Comparison of ENCODE assay signal across 18 cellular contexts in the genomic region with DNA sequence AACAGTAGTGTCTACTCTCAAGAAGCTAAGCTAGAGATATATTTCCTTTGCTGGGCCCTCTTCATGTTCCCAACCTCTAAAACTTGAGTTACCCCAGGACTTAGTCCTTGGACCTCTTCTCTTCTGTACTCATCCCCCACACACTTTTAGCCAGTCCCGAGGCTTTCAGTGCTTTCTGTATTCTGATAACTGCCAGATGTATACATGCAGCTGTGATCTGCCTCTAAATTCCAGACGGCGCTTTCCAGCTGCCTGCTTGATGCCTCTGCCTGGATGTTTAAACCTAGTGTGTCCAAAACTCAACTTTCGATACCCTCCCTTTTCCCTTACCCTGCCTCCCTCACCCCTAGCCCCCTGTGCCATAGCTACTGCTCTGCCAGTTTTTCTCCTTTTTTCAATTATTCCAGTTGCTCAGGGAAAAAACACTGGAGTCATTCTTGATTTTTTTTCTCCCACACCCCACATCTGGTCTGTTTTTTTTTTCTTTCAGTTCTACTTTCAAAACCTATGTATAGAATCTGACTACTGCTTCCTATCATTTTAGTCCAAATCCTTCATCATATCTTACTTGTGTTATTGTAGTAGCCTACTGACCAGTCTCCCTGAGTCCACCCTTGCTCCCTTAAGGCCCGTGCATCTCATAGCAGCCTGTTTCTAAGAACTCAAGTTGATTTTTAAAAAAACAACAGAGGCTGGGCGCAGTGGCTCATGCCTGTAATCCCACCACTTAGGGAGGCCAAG. TPM values are rescaled to one million over a fixed set of nuclear protein-coding genes. Genes with fewer than 3 reads are reported as not detected.
DNase-seq lines count a peak whose midpoint lies in the region; ATAC-seq, FAIRE-seq and TF ChIP-seq lines count a peak whose summit lies in the region.
"Had no signal": no experiment of that assay in that cellular context is flagged by ENCODE, and none has a peak within 500 bp of the region (broad histone marks: within the 10 kb centered on the region; RNA-seq: fewer than 3 reads in every experiment).

No MANE protein-coding gene starts in this region.

- DNase-seq in BE2C (peak; percentile 4), adipocyte (ENCODE audit: low read depth) (peak; percentile 23), RCC 7860 (ENCODE audit: low spot score) (no peak), erythroblast (lab: John Stamatoyannopoulos, UW) (no peak)
- DNase-seq in stimulated activated CD4-positive, alpha-beta T cell treated with anti-CD3 and anti-CD28 coated beads, Interleukin-1b, Interleukin-23, amount 100 ng/mL, for 48 hours = no peak
- DNase-seq: activated B cell treated with CpG ODN at 0.5 μM for 24 hours; adrenal gland; esophagus squamous epithelium; islet precursor cell; Right ventricle myocardium superior; stimulated activated naive CD8-positive, alpha-beta T cell treated with anti-CD3 and anti-CD28 coated beads, Interleukin-15, amount 100 ng/mL, for 72 hours; T-helper 2 cell had no signal

- peak overlapping the region; percentile 43 to 70 for H3K27ac ChIP-seq in mucosa of rectum (ENCODE audit: low read depth in 2 of 2, low read length in 2 of 2)
- H3K27ac ChIP-seq: adrenal gland, esophagus squamous epithelium, neural progenitor cell, right atrium auricular region had no signal

- ATAC-seq in GM21723 (IDR thresholded peaks at IDR 0.05; ENCODE audit: unreplicated experiment) (peak; percentile 46), HG03159 (IDR thresholded peaks at IDR 0.05; ENCODE audit: unreplicated experiment) (no peak)
- ATAC-seq: stimulated activated naive CD8-positive, alpha-beta T cell treated with anti-CD3 and anti-CD28 coated beads, Interleukin-15, amount 100 ng/mL, for 72 hours had no signal

- no peak for TF ChIP-seq POLR2A in erythroblast (IDR thresholded peaks at IDR 0.05; ENCODE audit: low read length)

- TF ChIP-seq CTCF in BE2C (IDR thresholded peaks at IDR 0.05; ENCODE audit: low read depth, low read length) = no peak

- H3K4me3 ChIP-seq in BE2C (ENCODE audit: low read depth, low read length) (no peak overlapping the region), adipocyte (ENCODE audit: low read length) (no peak overlapping the region), mucosa of rectum (ENCODE audit: low read length in 2 of 2) (no peak overlapping the region)
- H3K4me3 ChIP-seq: adrenal gland, esophagus squamous epithelium, neural progenitor cell, right atrium auricular region had no signal

- H3K9ac ChIP-seq in adipocyte (ENCODE audit: low read length) = no peak overlapping the region
- no peak overlapping the region for H3K9ac ChIP-seq in mucosa of rectum (ENCODE audit: low read depth in 1 of 2, low read length in 2 of 2)
- H3K9ac ChIP-seq: neural progenitor cell had no signal

- H3K27me3 ChIP-seq in BE2C (no peaks in the 10 kb centered on the region), adipocyte (replicated peaks; ENCODE audit: control insufficient read depth, insufficient read depth, low read length) (no peaks in the 10 kb centered on the region), mucosa of rectum (ENCODE audit: control insufficient read depth in 2 of 2, insufficient read depth in 2 of 2, low read length in 2 of 2) (no peaks in the 10 kb centered on the region)
- H3K27me3 ChIP-seq: adrenal gland, esophagus squamous epithelium, neural progenitor cell, right atrium auricular region had no signal

- H3K4me1 ChIP-seq in BE2C = no peaks in the 10 kb centered on the region
- H3K4me1 ChIP-seq in adipocyte (ENCODE audit: control insufficient read depth, insufficient read depth, low read length) = no peaks in the 10 kb centered on the region
- peaks cover 9 to 20% of the 10 kb centered on the region in 2 donors for H3K4me1 ChIP-seq in mucosa of rectum (ENCODE audit: control insufficient read depth in 2 of 2, insufficient read depth in 2 of 2, low read length in 2 of 2)

- H3K36me3 ChIP-seq in BE2C (peaks cover 25% of the 10 kb centered on the region), adipocyte (ENCODE audit: control insufficient read depth, insufficient read depth, low read length, severe bottlenecking) (peaks cover 66% of the 10 kb centered on the region), mucosa of rectum (ENCODE audit: control insufficient read depth in 2 of 2, insufficient read depth in 2 of 2, low read length in 2 of 2) (peaks cover under 1 to 7% of the 10 kb centered on the region in 2 donors)
- H3K36me3 ChIP-seq: adrenal gland had no signal

- no peak for FAIRE-seq in RCC 7860 (lab: Jason Lieb, UNC)
- FAIRE-seq: G401.6 had no signal

- H3K9me3 ChIP-seq in BE2C (no peaks in the 10 kb centered on the region), adipocyte (ENCODE audit: control insufficient read depth, low read length) (no peaks in the 10 kb centered on the region), mucosa of rectum (ENCODE audit: control insufficient read depth in 2 of 2, low read length in 2 of 2) (no peaks in the 10 kb centered on the region)
- H3K9me3 ChIP-seq: adrenal gland, esophagus squamous epithelium, right atrium auricular region had no signal

RNA-seq across cellular contexts. Expression of a gene that starts 33.0 kb away (rescaled TPM):
- polyA plus RNA-seq in BE2C (2012; ENCODE audit: insufficient read depth, insufficient read length, low read depth) = 4.2 TPM

RNA-seq across cellular contexts. Expression of a gene that starts 44.2 kb away (rescaled TPM):
- 11.5 TPM for polyA plus RNA-seq in BE2C (2012; ENCODE audit: insufficient read depth, insufficient read length, low read depth)

Comparison
In these comparisons a context has a peak if more than half of its experiments do, and no peak if none do; other contexts are left out.
1. DNase-seq: peak in BE2C (single experiment) and adipocyte (single experiment); none in stimulated activated CD4-positive, alpha-beta T cell treated with anti-CD3 and anti-CD28 coated beads, Interleukin-1b, Interleukin-23, amount 100 ng/mL, for 48 hours (single experiment), RCC 7860 (single experiment) and erythroblast (0 of 2).